ENCODE assay signal across 8 cellular contexts in the genomic region with DNA sequence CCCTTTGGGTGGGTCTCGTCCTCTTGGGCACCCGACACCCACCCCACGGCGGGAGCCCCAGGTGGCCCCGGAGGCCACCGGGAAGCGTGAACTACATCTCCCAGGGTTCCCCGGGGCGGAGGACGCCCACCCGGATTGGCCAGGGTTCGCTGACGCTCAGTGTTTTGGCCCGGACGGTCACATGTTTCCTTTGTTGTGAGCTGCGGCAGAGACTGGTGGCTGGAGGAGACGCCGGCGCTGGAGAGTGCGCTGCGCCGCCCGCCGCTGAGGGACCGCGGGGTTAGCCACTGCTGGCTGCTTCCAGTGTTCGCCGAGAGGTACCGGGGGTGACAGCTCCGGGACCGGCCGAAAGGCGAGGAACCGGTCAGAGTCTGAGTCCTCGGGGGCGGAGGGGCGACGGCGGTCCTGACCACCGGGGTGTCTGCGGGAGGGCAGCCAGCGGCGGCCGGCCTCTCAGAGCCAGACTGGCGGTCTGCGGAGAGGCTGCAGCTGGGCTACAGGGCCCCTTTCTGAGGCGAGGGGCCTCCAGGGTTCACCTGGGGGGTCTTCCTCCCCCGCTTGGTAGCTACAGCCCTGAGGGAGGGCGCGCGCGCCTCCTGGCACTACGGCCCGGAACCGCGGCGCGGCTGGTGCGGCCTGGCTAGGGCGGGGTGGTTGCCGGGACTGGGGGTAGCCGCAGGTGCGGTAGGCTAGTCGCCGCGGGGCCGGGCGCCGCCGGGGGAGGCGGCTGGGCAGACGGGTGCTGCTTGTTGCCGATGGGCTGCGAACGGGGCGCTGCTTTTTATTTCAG. TPM values are rescaled to one million over a fixed set of nuclear protein-coding genes. Genes with fewer than 3 reads are reported as not detected.
DNase-seq lines count a peak whose midpoint lies in the region; ATAC-seq and TF ChIP-seq lines count a peak whose summit lies in the region.

TSS of gene KLHL24 (plus strand) at position 193 of the 790 bp plus-strand sequence. CDS start 14,734 bp downstream, outside the sequence.

- H3K36me3 ChIP-seq in ascending aorta (no peaks in the 10 kb centered on the region), vagina (no peaks in the 10 kb centered on the region)

- ATAC-seq in GM18499 (IDR thresholded peaks at IDR 0.05; ENCODE audit: insufficient read depth, unreplicated experiment) = peak; percentile 74
- ATAC-seq in HG02943 (IDR thresholded peaks at IDR 0.05; ENCODE audit: low read depth, unreplicated experiment) = peak; percentile 87
- peak; percentile 95 for ATAC-seq in right cardiac atrium

- intact Hi-C loops in ascending aorta (cut with DNase I) = loop anchor here (1.0 to 10.0 kb wide), 8 partner anchors 63 to 843 kb away; partner anchors contain the start of genes ABCC5, ATP11B, FAM131A and MCCC1
- intact Hi-C loops in right cardiac atrium (cut with DNase I) = no loop called here
- intact Hi-C loops in vagina (cut with DNase I) = no loop called here

- H3K4me1 ChIP-seq in ascending aorta (peaks cover 0 to 16% of the 10 kb centered on the region in 2 donors), right cardiac atrium (ENCODE audit: control insufficient read depth, insufficient read depth, low read length) (peaks cover 2% of the 10 kb centered on the region), vagina (peaks cover 37% of the 10 kb centered on the region)

- TF ChIP-seq CTCF in ascending aorta (IDR thresholded peaks at IDR 0.05) (peak in 1 of 3 experiments; percentile 6), vagina (IDR thresholded peaks at IDR 0.05) (no peak)

- H3K4me3 ChIP-seq in ascending aorta (peak within 1 kb of the TSS; percentile 91 to 95), right cardiac atrium (ENCODE audit: low read length) (peak within 1 kb of the TSS; percentile 90), vagina (peak within 1 kb of the TSS; percentile 92 to 93)

- H3K9me3 ChIP-seq in ascending aorta = no peaks in the 10 kb centered on the region
- H3K9me3 ChIP-seq in right cardiac atrium (ENCODE audit: control insufficient read depth, low read length) = no peaks in the 10 kb centered on the region
- no peaks in the 10 kb centered on the region for H3K9me3 ChIP-seq in vagina

- TF ChIP-seq POLR2A in vagina (IDR thresholded peaks at IDR 0.05) = peak; percentile 98 to 99

- H3K27ac ChIP-seq in ascending aorta = peak within 1 kb of the TSS; percentile 92 to 100
- H3K27ac ChIP-seq in right cardiac atrium (ENCODE audit: low read length) = peak within 1 kb of the TSS; percentile 93
- peak within 1 kb of the TSS; percentile 100 for H3K27ac ChIP-seq in vagina

- H3K27me3 ChIP-seq in ascending aorta = no peaks in the 10 kb centered on the region
- H3K27me3 ChIP-seq in right cardiac atrium (ENCODE audit: control insufficient read depth, insufficient read depth) = no peaks in the 10 kb centered on the region
- H3K27me3 ChIP-seq in vagina = no peaks in the 10 kb centered on the region

- DNase-seq in NCI-H187 (lab: John Stamatoyannopoulos, UW) (peak; percentile 68 to 83), T-helper 2 cell (peak; percentile 75 to 95 (median 87)), ascending aorta (ENCODE audit: low spot score in 2 of 2) (peak; percentile 83 to 95), right cardiac atrium (peak; percentile 92 to 97 (median 96)), putamen (ENCODE audit: low spot score) (peak; percentile 96), vagina (ENCODE audit: extremely low spot score in 2 of 2) (peak in 1 of 2 donors; percentile 98)

- WGBS in right cardiac atrium = under 1% methylated on average over 76 of the region's 76 CpGs

RNA-seq across cellular contexts. Expression of gene KLHL24, which starts in this region (rescaled TPM):
- total RNA-seq in ascending aorta (26.6 TPM), right cardiac atrium (100 to 1,000 TPM; 105 to 179 (median 160) TPM), vagina (53.5 TPM)
- 44.4 TPM for polyA plus RNA-seq in right cardiac atrium
